In genomic region chr10:17215782-17216122, GRCh38 we compare ENCODE assay signal across 9 cellular contexts. TPM values are rescaled to one million over a fixed set of nuclear protein-coding genes. Genes with fewer than 3 reads are reported as not detected.
DNase-seq lines count a peak whose midpoint lies in the region; ATAC-seq and TF ChIP-seq lines count a peak whose summit lies in the region.
"Had no signal": no experiment of that assay in that cellular context is flagged by ENCODE, and none has a peak within 500 bp of the region (broad histone marks: within the 10 kb centered on the region; RNA-seq: fewer than 3 reads in every experiment).

No MANE protein-coding gene starts in this region.

- WGBS in suprapubic skin = 62% methylated on average over 2 of the region's 2 CpGs

- DNase-seq in activated CD4-positive, alpha-beta T cell treated with anti-CD3 and anti-CD28 coated beads, Interleukin-2, amount 10 ng/mL, durations not matched to agents 7 days and 5 days = no peak
- DNase-seq in activated CD4-positive, alpha-beta T cell treated with anti-CD3 and anti-CD28 coated beads for 48 hours = no peak
- no peak for DNase-seq in activated CD8-positive, alpha-beta T cell treated with anti-CD3 and anti-CD28 coated beads, Interleukin-2, amount 10 ng/mL, durations not matched to agents 7 days and 5 days
- no peak for DNase-seq in foreskin keratinocyte
- DNase-seq in suprapubic skin (ENCODE audit: low spot score in 2 of 2) = no peak
- no peak for DNase-seq in HuH-7.5 (ENCODE audit: low spot score)
- DNase-seq in stimulated activated naive B cell treated with anti-CD40 and anti-IgM and Interleukin-4, amounts not matched to agents 10 μg/mL and 1 μg/mL and 100 μg/mL, for 72 hours = no peak
- DNase-seq: SHP77 treated with DMSO at 0.1 percent for 48 hours had no signal

- no peaks in the 10 kb centered on the region for H3K9me3 Mint-ChIP-seq in activated CD4-positive, alpha-beta T cell treated with anti-CD3 and anti-CD28 coated beads, Interleukin-2, amount 10 ng/mL, durations not matched to agents 7 days and 5 days
- no peaks in the 10 kb centered on the region for H3K9me3 Mint-ChIP-seq in activated CD8-positive, alpha-beta T cell treated with anti-CD3 and anti-CD28 coated beads, Interleukin-2, amount 10 ng/mL, durations not matched to agents 7 days and 5 days (ENCODE audit: insufficient read depth)
- no peaks in the 10 kb centered on the region for H3K9me3 Mint-ChIP-seq in stimulated activated naive B cell treated with anti-CD40 and anti-IgM and Interleukin-4, amounts not matched to agents 10 μg/mL and 1 μg/mL and 100 μg/mL, for 72 hours

- no peak overlapping the region for H3K4me3 Mint-ChIP-seq in activated CD4-positive, alpha-beta T cell treated with anti-CD3 and anti-CD28 coated beads, Interleukin-2, amount 10 ng/mL, durations not matched to agents 7 days and 5 days
- peak overlapping the region; percentile 37 for H3K4me3 Mint-ChIP-seq in activated CD8-positive, alpha-beta T cell treated with anti-CD3 and anti-CD28 coated beads, Interleukin-2, amount 10 ng/mL, durations not matched to agents 7 days and 5 days
- H3K4me3 Mint-ChIP-seq in stimulated activated naive B cell treated with anti-CD40 and anti-IgM and Interleukin-4, amounts not matched to agents 10 μg/mL and 1 μg/mL and 100 μg/mL, for 72 hours = no peak overlapping the region

- H3K4me1 Mint-ChIP-seq in activated CD4-positive, alpha-beta T cell treated with anti-CD3 and anti-CD28 coated beads, Interleukin-2, amount 10 ng/mL, durations not matched to agents 7 days and 5 days = peaks cover 45% of the 10 kb centered on the region
- H3K4me1 Mint-ChIP-seq in activated CD8-positive, alpha-beta T cell treated with anti-CD3 and anti-CD28 coated beads, Interleukin-2, amount 10 ng/mL, durations not matched to agents 7 days and 5 days (ENCODE audit: low read depth) = peaks cover 48% of the 10 kb centered on the region
- peaks cover 14 to 19% of the 10 kb centered on the region in 2 donors for H3K4me1 Mint-ChIP-seq in stimulated activated naive B cell treated with anti-CD40 and anti-IgM and Interleukin-4, amounts not matched to agents 10 μg/mL and 1 μg/mL and 100 μg/mL, for 72 hours

- TF ChIP-seq EP300 in suprapubic skin (IDR thresholded peaks at IDR 0.05) = no peak

- no peaks in the 10 kb centered on the region for H3K27me3 Mint-ChIP-seq in activated CD4-positive, alpha-beta T cell treated with anti-CD3 and anti-CD28 coated beads, Interleukin-2, amount 10 ng/mL, durations not matched to agents 7 days and 5 days
- no peaks in the 10 kb centered on the region for H3K27me3 Mint-ChIP-seq in activated CD8-positive, alpha-beta T cell treated with anti-CD3 and anti-CD28 coated beads, Interleukin-2, amount 10 ng/mL, durations not matched to agents 7 days and 5 days (ENCODE audit: low read depth)
- H3K27me3 Mint-ChIP-seq in stimulated activated naive B cell treated with anti-CD40 and anti-IgM and Interleukin-4, amounts not matched to agents 10 μg/mL and 1 μg/mL and 100 μg/mL, for 72 hours = no peaks in the 10 kb centered on the region

- H3K27me3 ChIP-seq in foreskin keratinocyte (no peaks in the 10 kb centered on the region), suprapubic skin (no peaks in the 10 kb centered on the region)

- no peak for TF ChIP-seq POLR2A in suprapubic skin (IDR thresholded peaks at IDR 0.05)

- H3K9me3 ChIP-seq in suprapubic skin = no peaks in the 10 kb centered on the region

- no peak for TF ChIP-seq CTCF in foreskin keratinocyte (conservative IDR thresholded peaks at IDR 0.05)
- no peak for TF ChIP-seq CTCF in suprapubic skin (IDR thresholded peaks at IDR 0.05)

- POLR2A ChIA-PET in activated CD4-positive, alpha-beta T cell treated with anti-CD3 and anti-CD28 coated beads, Interleukin-2, amount 10 ng/mL, durations not matched to agents 7 days and 5 days (lab: Charles Lee) = interaction anchor here (0.7 to 1.1 kb wide), 2 partner anchors 13 to 78 kb away, joined by 3 to 8 read pairs; no protein-coding TSS in a partner anchor
- POLR2A ChIA-PET in activated CD8-positive, alpha-beta T cell treated with anti-CD3 and anti-CD28 coated beads, Interleukin-2, amount 10 ng/mL, durations not matched to agents 7 days and 5 days (lab: Charles Lee) = interaction anchor here (1.1 to 2.9 kb wide), 3 partner anchors 10 to 15 kb away, joined by 4 to 74 read pairs (median 14); partner anchors contain the start of genes TRDMT1 and VIM

- CTCF ChIA-PET in activated CD4-positive, alpha-beta T cell treated with anti-CD3 and anti-CD28 coated beads, Interleukin-2, amount 10 ng/mL, durations not matched to agents 7 days and 5 days (lab: Charles Lee) = interaction anchor here (1.4 to 2.6 kb wide), 3 partner anchors 11 to 15 kb away, joined by 5 to 8 read pairs (median 7); partner anchors contain the start of genes TRDMT1 and VIM
- CTCF ChIA-PET in activated CD8-positive, alpha-beta T cell treated with anti-CD3 and anti-CD28 coated beads, Interleukin-2, amount 10 ng/mL, durations not matched to agents 7 days and 5 days (lab: Charles Lee) = interaction anchor here (1.7 to 2.7 kb wide), 4 partner anchors 9 to 17 kb away, joined by 5 to 35 read pairs (median 12); partner anchors contain the start of genes TRDMT1 and VIM

- peak overlapping the region; percentile 82 for H3K27ac Mint-ChIP-seq in activated CD4-positive, alpha-beta T cell treated with anti-CD3 and anti-CD28 coated beads, Interleukin-2, amount 10 ng/mL, durations not matched to agents 7 days and 5 days
- peak overlapping the region; percentile 86 for H3K27ac Mint-ChIP-seq in activated CD8-positive, alpha-beta T cell treated with anti-CD3 and anti-CD28 coated beads, Interleukin-2, amount 10 ng/mL, durations not matched to agents 7 days and 5 days
- H3K27ac Mint-ChIP-seq in stimulated activated naive B cell treated with anti-CD40 and anti-IgM and Interleukin-4, amounts not matched to agents 10 μg/mL and 1 μg/mL and 100 μg/mL, for 72 hours = no peak overlapping the region

- peaks cover 25% of the 10 kb centered on the region for H3K36me3 Mint-ChIP-seq in activated CD4-positive, alpha-beta T cell treated with anti-CD3 and anti-CD28 coated beads, Interleukin-2, amount 10 ng/mL, durations not matched to agents 7 days and 5 days (ENCODE audit: low read depth)
- H3K36me3 Mint-ChIP-seq in activated CD8-positive, alpha-beta T cell treated with anti-CD3 and anti-CD28 coated beads, Interleukin-2, amount 10 ng/mL, durations not matched to agents 7 days and 5 days (ENCODE audit: low read depth) = peaks cover 37% of the 10 kb centered on the region
- H3K36me3 Mint-ChIP-seq in stimulated activated naive B cell treated with anti-CD40 and anti-IgM and Interleukin-4, amounts not matched to agents 10 μg/mL and 1 μg/mL and 100 μg/mL, for 72 hours = no peaks in the 10 kb centered on the region

- H3K4me1 ChIP-seq in foreskin keratinocyte = peaks cover 44% of the 10 kb centered on the region
- H3K4me1 ChIP-seq in suprapubic skin = peaks cover 18% of the 10 kb centered on the region

- peak overlapping the region; percentile 94 for H3K27ac ChIP-seq in foreskin keratinocyte
- peak overlapping the region; percentile 86 for H3K27ac ChIP-seq in suprapubic skin

- ATAC-seq in activated CD8-positive, alpha-beta T cell treated with anti-CD3 and anti-CD28 coated beads, Interleukin-2, amount 10 ng/mL, durations not matched to agents 7 days and 5 days = no peak
- no peak for ATAC-seq in foreskin keratinocyte
- ATAC-seq in GM19463 (IDR thresholded peaks at IDR 0.05; ENCODE audit: unreplicated experiment) = no peak
- no peak for ATAC-seq in stimulated activated naive B cell treated with anti-CD40 and anti-IgM and Interleukin-4, amounts not matched to agents 10 μg/mL and 1 μg/mL and 100 μg/mL, for 72 hours (replicated peaks)

- H3K4me3 ChIP-seq in suprapubic skin = no peak overlapping the region

- H3K36me3 ChIP-seq in suprapubic skin = no peaks in the 10 kb centered on the region

RNA-seq across cellular contexts. Expression of gene VIM, which starts 12.3 kb away (rescaled TPM):
- 1,000 to 10,000 TPM; 2,713 to 2,904 TPM for total RNA-seq in activated CD4-positive, alpha-beta T cell treated with anti-CD3 and anti-CD28 coated beads, Interleukin-2, amount 10 ng/mL, durations not matched to agents 7 days and 5 days
- 1,000 to 10,000 TPM; 2,550 to 2,568 TPM for total RNA-seq in activated CD8-positive, alpha-beta T cell treated with anti-CD3 and anti-CD28 coated beads, Interleukin-2, amount 10 ng/mL, durations not matched to agents 7 days and 5 days
- total RNA-seq in foreskin keratinocyte (1,186 and 2,083 TPM in 2 replicates), suprapubic skin (1,000 to 10,000 TPM in 2 of 4 donors, 100 to 1,000 TPM in 2; 697 to 1,198 (median 1,024) TPM)
- 1,106 and 1,757 TPM in 2 replicates for polyA plus RNA-seq in foreskin keratinocyte

RNA-seq across cellular contexts. Expression of gene TRDMT1, which starts 14.3 kb away (rescaled TPM):
- 10 to 100 TPM; 14.1 to 17.2 TPM for total RNA-seq in activated CD4-positive, alpha-beta T cell treated with anti-CD3 and anti-CD28 coated beads, Interleukin-2, amount 10 ng/mL, durations not matched to agents 7 days and 5 days
- total RNA-seq in activated CD8-positive, alpha-beta T cell treated with anti-CD3 and anti-CD28 coated beads, Interleukin-2, amount 10 ng/mL, durations not matched to agents 7 days and 5 days = 10 to 100 TPM; 11.6 to 13.6 TPM
- total RNA-seq in foreskin keratinocyte (5.3 and 5.7 TPM in 2 replicates), suprapubic skin (1 to 10 TPM; 2.7 to 9.4 (median 4.0) TPM)
- polyA plus RNA-seq in foreskin keratinocyte = 2.8 and 3.2 TPM in 2 replicates
